In the genomic region with DNA sequence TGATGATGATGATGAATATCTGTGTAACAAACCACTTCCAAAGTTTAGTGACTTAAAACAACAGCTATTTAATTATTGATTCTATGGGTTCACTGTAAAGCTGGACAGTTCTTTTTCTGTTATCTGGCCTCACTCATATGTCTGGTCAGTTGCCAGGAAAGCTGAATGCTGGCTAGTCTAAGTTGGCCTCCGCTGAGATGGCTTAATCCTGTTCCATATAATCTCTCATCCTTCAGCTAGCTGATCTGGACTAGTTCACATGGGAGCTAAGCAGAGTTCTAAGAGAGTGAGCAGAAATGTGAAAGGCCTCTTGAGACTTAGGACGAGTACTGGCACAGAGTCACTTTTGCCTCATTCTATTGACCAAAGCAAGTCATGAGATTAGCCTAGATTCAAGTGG, we compare ENCODE assay signal across 24 cellular contexts.
"Had no signal": no experiment of that assay in that cellular context is flagged by ENCODE, and none has a peak within 500 bp of the region (broad histone marks: within the 10 kb centered on the region; RNA-seq: fewer than 3 reads in every experiment).

No MANE protein-coding gene starts in this region.

- H3K4me1 ChIP-seq: adrenal gland, left ventricle myocardium inferior, testis had no signal

- DNase-seq: activated B cell treated with CpG ODN at 0.5 μM for 24 hours; activated CD4-positive, alpha-beta T cell treated with anti-CD3 and anti-CD28 coated beads for 36 hours; activated CD4-positive, alpha-beta T cell treated with anti-CD3 and anti-CD28 coated beads, Interleukin-2, amount 50 U/mL, for 4 hours; activated CD8-positive, alpha-beta memory T cell treated with anti-CD3 and anti-CD28 coated beads for 24 hours; activated CD8-positive, alpha-beta memory T cell treated with anti-CD3 and anti-CD28 coated beads, Interleukin-2, amount 50 U/mL, for 4 hours; activated naive CD4-positive, alpha-beta T cell; activated T-cell treated with anti-CD3 and anti-CD28 coated beads, Interleukin-2, amount 50 U/mL, for 24 hours; adrenal gland; central memory CD4-positive, alpha-beta T cell; cortex of kidney; foreskin melanocyte; immature natural killer cell; kidney glomerular epithelial cell; left ventricle myocardium inferior; natural killer cell; retina; stimulated activated CD4-positive, alpha-beta T cell treated with anti-CD3 and anti-CD28 coated beads, Interleukin-4, amount 100 ng/mL, for 1 hour; stimulated activated naive CD4-positive, alpha-beta T cell; T-helper 17 cell; testis had no signal

- H3K9me3 ChIP-seq: adrenal gland, testis had no signal

- ATAC-seq: activated CD4-positive, alpha-beta T cell treated with anti-CD3 and anti-CD28 coated beads for 36 hours; activated T-helper 17 cell treated with anti-CD3 and anti-CD28 coated beads, Interleukin-2, amount 50 U/mL, for 72 hours; natural killer cell; T-helper 17 cell had no signal

- H3K27me3 ChIP-seq: adrenal gland, hepatocyte, testis had no signal

- FAIRE-seq: astrocyte had no signal

- H3K36me3 ChIP-seq: adrenal gland, left ventricle myocardium inferior had no signal

- H3K4me3 ChIP-seq: adrenal gland, hepatocyte, left ventricle myocardium inferior, testis had no signal

- H3K27ac ChIP-seq: adrenal gland, epithelial cell of prostate, hepatocyte, left ventricle myocardium inferior, testis had no signal
